Comparison of ENCODE assay signal across 36 cellular contexts in the genomic region with DNA sequence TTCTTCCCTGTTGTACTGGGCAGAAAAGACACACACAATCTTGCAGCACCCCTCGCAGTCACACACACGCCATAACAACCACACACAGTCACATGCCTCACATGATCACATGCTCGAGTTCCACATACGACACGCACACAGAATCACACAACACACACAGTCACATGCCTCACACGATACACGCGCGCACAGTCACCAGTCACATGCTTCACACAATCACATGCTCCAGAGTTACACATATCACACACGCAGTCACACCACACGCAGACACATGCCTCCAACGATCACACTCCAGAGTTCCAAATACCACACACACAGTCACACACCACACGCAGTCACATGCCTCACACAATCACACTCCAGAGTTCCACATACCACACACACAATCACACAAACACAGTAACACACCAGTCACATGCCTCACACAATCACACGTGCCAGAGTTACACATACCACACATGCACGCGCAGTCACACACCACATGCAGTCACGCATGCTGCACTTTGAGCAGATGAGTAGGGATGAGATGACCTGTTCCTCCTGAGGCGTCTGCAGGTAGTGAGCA. TPM values are rescaled to one million over a fixed set of nuclear protein-coding genes. Genes with fewer than 3 reads are reported as not detected.
DNase-seq lines count a peak whose midpoint lies in the region; ATAC-seq and TF ChIP-seq lines count a peak whose summit lies in the region.
"Had no signal": no experiment of that assay in that cellular context is flagged by ENCODE, and none has a peak within 500 bp of the region (broad histone marks: within the 10 kb centered on the region; RNA-seq: fewer than 3 reads in every experiment).

No MANE protein-coding gene starts in this region.

- POLR2A ChIA-PET in activated CD4-positive, alpha-beta T cell treated with anti-CD3 and anti-CD28 coated beads for 36 hours (lab: Charles Lee), result no interaction called here

- peaks cover 5% of the 10 kb centered on the region for H3K9me3 Mint-ChIP-seq in activated CD4-positive, alpha-beta T cell treated with anti-CD3 and anti-CD28 coated beads, Interleukin-2, amount 10 ng/mL, durations not matched to agents 24 days and 14 days
- peaks cover 7% of the 10 kb centered on the region for H3K9me3 Mint-ChIP-seq in activated CD4-positive, alpha-beta T cell treated with anti-CD3 and anti-CD28 coated beads for 36 hours (ENCODE audit: low read depth)
- peaks cover 4% of the 10 kb centered on the region for H3K9me3 Mint-ChIP-seq in type B pancreatic cell

- no peak overlapping the region for H3K4me3 Mint-ChIP-seq in activated CD4-positive, alpha-beta T cell treated with anti-CD3 and anti-CD28 coated beads, Interleukin-2, amount 10 ng/mL, durations not matched to agents 24 days and 14 days
- H3K4me3 Mint-ChIP-seq in activated CD4-positive, alpha-beta T cell treated with anti-CD3 and anti-CD28 coated beads for 36 hours, result no peak overlapping the region
- H3K4me3 Mint-ChIP-seq in type B pancreatic cell, result no peak overlapping the region
- H3K4me3 Mint-ChIP-seq: activated CD4-positive, alpha-beta T cell treated with anti-CD3 and anti-CD28 coated beads, Interleukin-2, amount 10 ng/mL, durations not matched to agents 7 days and 5 days; activated naive CD8-positive, alpha-beta T cell treated with anti-CD3 and anti-CD28 coated beads for 36 hours; CD4-positive, CD25-positive, alpha-beta regulatory T cell; stimulated activated memory B cell treated with anti-CD40 and anti-IgM and Interleukin-4, amounts not matched to agents 10 μg/mL and 1 μg/mL and 100 μg/mL, for 72 hours had no signal

- intact Hi-C loops in activated CD4-positive, alpha-beta T cell treated with anti-CD3 and anti-CD28 coated beads, Interleukin-2, amount 10 ng/mL, durations not matched to agents 24 days and 14 days (cut with micrococcal nuclease), result no loop called here
- intact Hi-C loops in activated CD4-positive, alpha-beta T cell treated with anti-CD3 and anti-CD28 coated beads for 36 hours (cut with DNase I, micrococcal nuclease), result no loop called here

- peak; percentile 48 for DNase-seq in activated CD4-positive, alpha-beta T cell treated with anti-CD3 and anti-CD28 coated beads, Interleukin-2, amount 10 ng/mL, durations not matched to agents 24 days and 14 days
- no peak for DNase-seq in activated CD4-positive, alpha-beta T cell treated with anti-CD3 and anti-CD28 coated beads for 36 hours
- DNase-seq in epidermal melanocyte (ENCODE audit: insufficient read length, low spot score) (peak; percentile 12), type B pancreatic cell (ENCODE audit: extremely low spot score, unreplicated experiment) (no peak), NCI-H510A treated with DMSO at 0.1 percent for 48 hours (lab: John Stamatoyannopoulos, UW) (no peak), AG08395 (ENCODE audit: low spot score) (no peak)
- DNase-seq: activated CD4-positive, alpha-beta T cell treated with anti-CD3 and anti-CD28 coated beads, Interleukin-2, amount 10 ng/mL, durations not matched to agents 7 days and 5 days; activated effector memory CD4-positive, alpha-beta T cell treated with anti-CD3 and anti-CD28 coated beads, Interleukin-2, amount 50 U/mL, for 16 hours; activated naive CD8-positive, alpha-beta T cell treated with anti-CD3 and anti-CD28 coated beads for 36 hours; activated T-cell treated with anti-CD3 and anti-CD28 coated beads, Interleukin-2, amount 50 U/mL, for 1 hour; anterior cingulate cortex; Calu3; CD4-positive, CD25-positive, alpha-beta regulatory T cell; cortex of kidney; DMS79 treated with DMSO at 0.1 percent for 48 hours; esophagus squamous epithelium; foreskin keratinocyte; GF-D8; NCI-H1048; NCI-H446; nucleus accumbens; SIG-M5; stimulated activated CD4-positive, alpha-beta T cell treated with anti-CD3 and anti-CD28 coated beads, Interleukin-15, amount 100 ng/mL, for 24 hours; T-helper 9 cell had no signal

- CTCF ChIA-PET in activated CD4-positive, alpha-beta T cell treated with anti-CD3 and anti-CD28 coated beads for 36 hours (lab: Charles Lee), result no interaction called here

- no peak for ATAC-seq in activated CD4-positive, alpha-beta T cell treated with anti-CD3 and anti-CD28 coated beads for 36 hours
- ATAC-seq in HG03432 (IDR thresholded peaks at IDR 0.05; ENCODE audit: unreplicated experiment), result no peak
- ATAC-seq: foreskin keratinocyte, heart left ventricle had no signal

- H3K27me3 Mint-ChIP-seq in activated CD4-positive, alpha-beta T cell treated with anti-CD3 and anti-CD28 coated beads, Interleukin-2, amount 10 ng/mL, durations not matched to agents 24 days and 14 days, result no peaks in the 10 kb centered on the region
- H3K27me3 Mint-ChIP-seq in activated CD4-positive, alpha-beta T cell treated with anti-CD3 and anti-CD28 coated beads for 36 hours, result peaks cover 5% of the 10 kb centered on the region
- H3K27me3 Mint-ChIP-seq in type B pancreatic cell, result no peaks in the 10 kb centered on the region
- H3K27me3 Mint-ChIP-seq: activated CD4-positive, alpha-beta T cell treated with anti-CD3 and anti-CD28 coated beads, Interleukin-2, amount 10 ng/mL, durations not matched to agents 7 days and 5 days had no signal

- TF ChIP-seq CTCF in VCaP (conservative IDR thresholded peaks at IDR 0.05), result 0 out of 2 replicates have a peak, but pooled peaks have one; percentile 16
- TF ChIP-seq CTCF in type B pancreatic cell (conservative IDR thresholded peaks at IDR 0.05), result no peak

- H3K27ac Mint-ChIP-seq in activated CD4-positive, alpha-beta T cell treated with anti-CD3 and anti-CD28 coated beads, Interleukin-2, amount 10 ng/mL, durations not matched to agents 24 days and 14 days, result no peak overlapping the region
- no peak overlapping the region for H3K27ac Mint-ChIP-seq in activated CD4-positive, alpha-beta T cell treated with anti-CD3 and anti-CD28 coated beads for 36 hours
- peak overlapping the region; percentile 29 for H3K27ac Mint-ChIP-seq in type B pancreatic cell
- H3K27ac Mint-ChIP-seq: activated CD4-positive, alpha-beta T cell treated with anti-CD3 and anti-CD28 coated beads, Interleukin-2, amount 10 ng/mL, durations not matched to agents 7 days and 5 days; activated naive CD8-positive, alpha-beta T cell treated with anti-CD3 and anti-CD28 coated beads for 36 hours; stimulated activated memory B cell treated with anti-CD40 and anti-IgM and Interleukin-4, amounts not matched to agents 10 μg/mL and 1 μg/mL and 100 μg/mL, for 72 hours had no signal

- H3K27ac ChIP-seq in VCaP, result no peak overlapping the region
- H3K27ac ChIP-seq: cardiac muscle cell, esophagus squamous epithelium, foreskin keratinocyte, heart left ventricle, upper lobe of left lung had no signal

- no peaks in the 10 kb centered on the region for H3K4me1 Mint-ChIP-seq in activated CD4-positive, alpha-beta T cell treated with anti-CD3 and anti-CD28 coated beads, Interleukin-2, amount 10 ng/mL, durations not matched to agents 24 days and 14 days
- H3K4me1 Mint-ChIP-seq in activated CD4-positive, alpha-beta T cell treated with anti-CD3 and anti-CD28 coated beads for 36 hours, result no peaks in the 10 kb centered on the region
- peaks cover 6% of the 10 kb centered on the region for H3K4me1 Mint-ChIP-seq in type B pancreatic cell (ENCODE audit: unreplicated experiment)
- H3K4me1 Mint-ChIP-seq: activated CD4-positive, alpha-beta T cell treated with anti-CD3 and anti-CD28 coated beads, Interleukin-2, amount 10 ng/mL, durations not matched to agents 7 days and 5 days; activated naive CD8-positive, alpha-beta T cell treated with anti-CD3 and anti-CD28 coated beads for 36 hours; CD4-positive, CD25-positive, alpha-beta regulatory T cell; stimulated activated memory B cell treated with anti-CD40 and anti-IgM and Interleukin-4, amounts not matched to agents 10 μg/mL and 1 μg/mL and 100 μg/mL, for 72 hours had no signal

- H3K36me3 Mint-ChIP-seq in activated CD4-positive, alpha-beta T cell treated with anti-CD3 and anti-CD28 coated beads, Interleukin-2, amount 10 ng/mL, durations not matched to agents 24 days and 14 days (ENCODE audit: low read depth), result no peaks in the 10 kb centered on the region
- no peaks in the 10 kb centered on the region for H3K36me3 Mint-ChIP-seq in activated CD4-positive, alpha-beta T cell treated with anti-CD3 and anti-CD28 coated beads for 36 hours (ENCODE audit: low read depth)
- H3K36me3 Mint-ChIP-seq in type B pancreatic cell, result peaks cover 18% of the 10 kb centered on the region
- H3K36me3 Mint-ChIP-seq: CD4-positive, CD25-positive, alpha-beta regulatory T cell had no signal

RNA-seq across cellular contexts. Expression of a gene that starts 49.0 kb away (rescaled TPM):
- not detected in 2 replicates for total RNA-seq in activated CD4-positive, alpha-beta T cell treated with anti-CD3 and anti-CD28 coated beads, Interleukin-2, amount 10 ng/mL, durations not matched to agents 24 days and 14 days
- under 1 TPM in 1 of 2 experiments, not detected in 1; 0.11 TPM for total RNA-seq in activated CD4-positive, alpha-beta T cell treated with anti-CD3 and anti-CD28 coated beads for 36 hours
- not detected in 2 replicates for total RNA-seq in type B pancreatic cell (ENCODE audit: low replicate concordance)
- total RNA-seq: activated CD8-positive, alpha-beta memory T cell treated with anti-CD3 and anti-CD28 coated beads for 36 hours; Calu3; CD4-positive, CD25-positive, alpha-beta regulatory T cell; esophagus squamous epithelium; foreskin keratinocyte; H4; kidney epithelial cell; mesenteric fat pad; pulmonary artery endothelial cell; subcutaneous adipose tissue; upper lobe of left lung had no signal

RNA-seq across cellular contexts. Expression of a gene that starts 50.4 kb away (rescaled TPM):
- not detected in 2 replicates for total RNA-seq in activated CD4-positive, alpha-beta T cell treated with anti-CD3 and anti-CD28 coated beads, Interleukin-2, amount 10 ng/mL, durations not matched to agents 24 days and 14 days
- under 1 TPM; 0.23 to 0.25 TPM for total RNA-seq in activated CD4-positive, alpha-beta T cell treated with anti-CD3 and anti-CD28 coated beads for 36 hours
- 32.8 and 46.6 TPM in 2 replicates for total RNA-seq in type B pancreatic cell (ENCODE audit: low replicate concordance)
- total RNA-seq: CD4-positive, CD25-positive, alpha-beta regulatory T cell; foreskin keratinocyte; mesenteric fat pad; pulmonary artery endothelial cell had no signal

Comparison
In these comparisons a context has a peak if more than half of its experiments do, and no peak if none do; other contexts are left out.
1. DNase-seq: peak in activated CD4-positive, alpha-beta T cell treated with anti-CD3 and anti-CD28 coated beads, Interleukin-2, amount 10 ng/mL, durations not matched to agents 24 days and 14 days (single experiment) and epidermal melanocyte (single experiment); none in activated CD4-positive, alpha-beta T cell treated with anti-CD3 and anti-CD28 coated beads for 36 hours (single experiment), type B pancreatic cell (single experiment), NCI-H510A treated with DMSO at 0.1 percent for 48 hours (single experiment) and AG08395 (single experiment).
2. RNA of a gene that starts 50.4 kb away (total RNA-seq): 32.8 to 46.6 TPM in type B pancreatic cell; 0.23 to 0.25 TPM in activated CD4-positive, alpha-beta T cell treated with anti-CD3 and anti-CD28 coated beads for 36 hours and not detected in activated CD4-positive, alpha-beta T cell treated with anti-CD3 and anti-CD28 coated beads, Interleukin-2, amount 10 ng/mL, durations not matched to agents 24 days and 14 days; every median in the first group is over 10 times any median in the second.